In the genomic region with DNA sequence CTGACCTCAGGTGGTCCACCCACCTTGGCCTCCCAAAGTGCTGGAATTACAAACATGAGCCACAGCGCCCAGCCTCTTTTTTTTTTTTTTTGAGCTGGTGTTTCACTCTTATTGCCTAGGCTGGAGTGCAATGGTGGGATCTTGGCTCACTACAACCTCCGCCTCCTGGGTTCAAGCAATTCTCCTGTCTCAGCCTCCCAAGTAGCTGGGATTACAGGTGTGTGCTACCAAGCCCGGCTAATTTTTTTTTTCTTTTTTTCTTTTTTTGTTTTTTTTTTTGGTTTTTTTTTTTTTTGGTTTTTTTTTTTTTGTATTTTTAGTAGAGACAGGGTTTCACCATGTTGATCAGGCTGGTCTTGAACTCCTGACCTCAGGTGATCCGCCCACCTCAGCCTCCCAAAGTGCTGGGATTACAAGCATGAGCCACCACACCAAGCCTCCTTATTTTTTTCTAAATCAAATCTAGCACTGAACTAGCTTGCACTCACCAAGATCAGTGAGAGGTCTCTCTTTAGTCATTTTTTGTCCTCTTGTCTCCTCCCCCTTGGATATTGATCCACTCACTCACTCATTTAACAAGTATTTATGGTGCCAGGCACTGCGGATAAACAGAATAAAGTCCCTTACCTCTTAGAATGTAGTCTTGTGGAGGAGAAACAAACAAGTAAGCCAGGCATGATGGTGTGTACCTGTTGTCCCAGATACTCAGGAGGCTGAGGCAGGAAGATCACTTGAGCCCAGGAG, we compare ENCODE assay signal across 1 cellular context. TPM values are rescaled to one million over a fixed set of nuclear protein-coding genes. Genes with fewer than 3 reads are reported as not detected.
"Had no signal": no experiment of that assay in that cellular context is flagged by ENCODE, and none has a peak within 500 bp of the region (broad histone marks: within the 10 kb centered on the region; RNA-seq: fewer than 3 reads in every experiment).

No MANE protein-coding gene starts in this region.

RNA-seq across cellular contexts. Expression of a gene that starts 13.2 kb away (rescaled TPM):
- total RNA-seq: astrocyte had no signal
